ENCODE assay signal across 8 cellular contexts in the genomic region with DNA sequence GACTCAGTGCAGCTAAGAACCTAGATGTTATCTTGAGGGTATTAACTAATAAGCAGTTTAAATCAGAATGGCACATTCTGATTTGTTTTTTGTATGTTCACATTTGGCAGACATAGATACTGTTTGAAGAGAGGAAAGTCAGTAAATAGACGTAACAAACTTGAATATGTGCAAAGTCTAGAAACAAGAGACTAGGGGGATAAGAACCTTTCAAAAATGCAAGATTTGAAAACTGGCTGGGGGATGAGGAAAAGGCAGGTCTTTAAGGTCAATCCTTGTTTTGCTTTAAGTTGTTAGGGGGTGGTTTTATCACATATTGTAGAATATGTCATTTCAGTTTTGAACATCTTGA.
A peak's percentile ranks its signal among the peaks of the same experiment; 100 is the strongest.
DNase-seq lines count a peak whose midpoint lies in the region; ATAC-seq, FAIRE-seq and TF ChIP-seq lines count a peak whose summit lies in the region.
"Not testable (repeated sequence)": the region's sequence is repeated elsewhere in the genome, so short reads cannot be mapped to it uniquely, and the experiment has no call there.

No MANE protein-coding gene starts in this region.

- H3K9me2 ChIP-seq in DOHH2 (replicated peaks; ENCODE audit: control insufficient read depth, low read length): not testable (repeated sequence)

- POLR2A ChIA-PET in WTC11 (lab: Charles Lee); activated naive CD8-positive, alpha-beta T cell treated with anti-CD3 and anti-CD28 coated beads, Interleukin-2, amount 10 ng/mL, durations not matched to agents 7 days and 5 days (lab: Charles Lee): not testable (repeated sequence)
- POLR2A ChIA-PET in HepG2 (lab: Yijun Ruan, JAX): interaction anchor here (1.1 kb wide), 1 partner anchor 136 kb away, joined by 4 read pairs; a partner anchor contains a TSS

- FAIRE-seq in HepG2 (lab: Jason Lieb, UNC): not testable (repeated sequence)

- H2AFZ ChIP-seq in HepG2 (ENCODE audit: low read length): not testable (repeated sequence)

- not testable (repeated sequence) for TF ChIP-seq EP300 in HepG2 (IDR thresholded peaks at IDR 0.05; ENCODE audit: low read depth in 2 of 2, low read length in 2 of 2); HepG2 (CRISPR knock-in tag; IDR thresholded peaks at IDR 0.05; ENCODE audit: borderline replicate concordance)

- not testable (repeated sequence) for H3K9me3 Mint-ChIP-seq in WTC11; activated naive CD8-positive, alpha-beta T cell treated with anti-CD3 and anti-CD28 coated beads, Interleukin-2, amount 10 ng/mL, durations not matched to agents 7 days and 5 days; endothelial cell (ENCODE audit: unreplicated experiment); progenitor cell of endocrine pancreas (ENCODE audit: low read depth)

- not testable (repeated sequence) for H3K36me3 Mint-ChIP-seq in WTC11; activated naive CD8-positive, alpha-beta T cell treated with anti-CD3 and anti-CD28 coated beads, Interleukin-2, amount 10 ng/mL, durations not matched to agents 7 days and 5 days; endothelial cell (ENCODE audit: low read depth, unreplicated experiment); progenitor cell of endocrine pancreas (ENCODE audit: insufficient read depth)

- DNase-seq in NCI-H748 treated with DMSO at 0.1 percent for 48 hours (lab: John Stamatoyannopoulos, UW): peak; percentile 28
- not testable (repeated sequence) for DNase-seq in WTC11 (ENCODE audit: low spot score); activated naive CD8-positive, alpha-beta T cell treated with anti-CD3 and anti-CD28 coated beads, Interleukin-2, amount 10 ng/mL, durations not matched to agents 7 days and 5 days; endothelial cell (ENCODE audit: low spot score); HepG2 (ENCODE audit: low spot score); progenitor cell of endocrine pancreas (ENCODE audit: low spot score, unreplicated experiment); tibial artery

- H3K27me3 Mint-ChIP-seq in WTC11 (ENCODE audit: low read depth): peaks cover 48% of the 10 kb centered on the region
- peaks cover 26% of the 10 kb centered on the region for H3K27me3 Mint-ChIP-seq in activated naive CD8-positive, alpha-beta T cell treated with anti-CD3 and anti-CD28 coated beads, Interleukin-2, amount 10 ng/mL, durations not matched to agents 7 days and 5 days
- H3K27me3 Mint-ChIP-seq in endothelial cell (ENCODE audit: unreplicated experiment): not testable (repeated sequence)
- H3K27me3 Mint-ChIP-seq in progenitor cell of endocrine pancreas: peaks cover 35% of the 10 kb centered on the region

- H3K4me3 Mint-ChIP-seq in WTC11 (peak overlapping the region; percentile 59), endothelial cell (ENCODE audit: unreplicated experiment) (peak overlapping the region; percentile 68), progenitor cell of endocrine pancreas (ENCODE audit: low read depth) (peak overlapping the region; percentile 48)
- peak overlapping the region; percentile 5 for H3K4me3 Mint-ChIP-seq in activated naive CD8-positive, alpha-beta T cell treated with anti-CD3 and anti-CD28 coated beads, Interleukin-2, amount 10 ng/mL, durations not matched to agents 7 days and 5 days

- peaks cover 26% of the 10 kb centered on the region for H3K4me1 ChIP-seq in DOHH2 (ENCODE audit: control insufficient read depth, low read length)
- not testable (repeated sequence) for H3K4me1 ChIP-seq in HepG2 (ENCODE audit: insufficient read depth, low read length)
- peaks cover 0 to 16% (median 6%) of the 10 kb centered on the region in 4 donors for H3K4me1 ChIP-seq in tibial artery

- not testable (repeated sequence) for TF ChIP-seq RAD21 in HepG2 (CRISPR knock-in tag; IDR thresholded peaks at IDR 0.05)

- not testable (repeated sequence) for TF ChIP-seq POLR2A in HepG2 (IDR thresholded peaks at IDR 0.05; ENCODE audit: insufficient read depth in 1 of 2, low read depth in 2 of 2, low read length in 2 of 2)

- not testable (repeated sequence) for H3K4me1 Mint-ChIP-seq in WTC11; activated naive CD8-positive, alpha-beta T cell treated with anti-CD3 and anti-CD28 coated beads, Interleukin-2, amount 10 ng/mL, durations not matched to agents 7 days and 5 days; endothelial cell (ENCODE audit: unreplicated experiment); progenitor cell of endocrine pancreas (ENCODE audit: low read depth)

- H3K27me3 ChIP-seq in DOHH2 (ENCODE audit: control insufficient read depth, low read length); HepG2 (ENCODE audit: control insufficient read depth in 1 of 2, insufficient read depth in 2 of 2, low read length in 2 of 2): not testable (repeated sequence)
- H3K27me3 ChIP-seq in tibial artery: peaks cover 0 to 18% of the 10 kb centered on the region in 2 donors

- not testable (repeated sequence) for ATAC-seq in WTC11; activated naive CD8-positive, alpha-beta T cell treated with anti-CD3 and anti-CD28 coated beads, Interleukin-2, amount 10 ng/mL, durations not matched to agents 7 days and 5 days (ENCODE audit: low read depth); HepG2

- not testable (repeated sequence) for H3K9me3 ChIP-seq in DOHH2 (ENCODE audit: control insufficient read depth, insufficient read depth, low read length); HepG2 (ENCODE audit: low read length); tibial artery

- peak overlapping the region; percentile 97 for H3K4me2 ChIP-seq in DOHH2 (ENCODE audit: low read length)
- H3K4me2 ChIP-seq in HepG2 (ENCODE audit: low read depth, low read length): peak overlapping the region; percentile 80

- H3K4me3 ChIP-seq in DOHH2 (ENCODE audit: low read length) (peak overlapping the region; percentile 89), HepG2 (replicated peaks in 1 of 3; ENCODE audit: insufficient read depth in 1 of 3, low read depth in 2 of 3, low read length in 3 of 3) (peak overlapping the region; percentile 63 to 96 (median 79)), tibial artery (peak overlapping the region; percentile 51)

- not testable (repeated sequence) for H3F3A ChIP-seq in DOHH2 (ENCODE audit: control insufficient read depth, insufficient read depth)

- H3K79me2 ChIP-seq in DOHH2 (ENCODE audit: control insufficient read depth, low read length): peaks cover 42% of the 10 kb centered on the region
- not testable (repeated sequence) for H3K79me2 ChIP-seq in HepG2 (ENCODE audit: insufficient read depth, low read length)

- TF ChIP-seq CTCF in DOHH2 (IDR thresholded peaks at IDR 0.05; ENCODE audit: low read depth, low read length, poor library complexity, severe bottlenecking); WTC11 (IDR thresholded peaks at IDR 0.05); endothelial cell (IDR thresholded peaks at IDR 0.05; ENCODE audit: unreplicated experiment); HepG2 (CRISPR knock-in tag; IDR thresholded peaks at IDR 0.05); progenitor cell of endocrine pancreas (IDR thresholded peaks at IDR 0.05; ENCODE audit: unreplicated experiment); tibial artery (IDR thresholded peaks at IDR 0.05): not testable (repeated sequence)

- not testable (repeated sequence) for H4K20me1 ChIP-seq in DOHH2 (ENCODE audit: control insufficient read depth, insufficient read depth, low read depth, low read length); HepG2 (ENCODE audit: insufficient read depth, low read length)

- H3K9ac ChIP-seq in HepG2 (ENCODE audit: insufficient read depth, low read depth, low read length): peak overlapping the region; percentile 74

- in situ Hi-C loops in HepG2 (cut with HindIII; ENCODE audit: extremely low pct_ligation_motif_present, low pct_unique_long_range_greater_than_20kb): not testable (repeated sequence)

- 5% methylated on average over 1 of the region's 1 CpG for WGBS in HepG2 (ENCODE audit: low lambda C conversion rate)

- CTCF ChIA-PET in WTC11 (lab: Charles Lee) (interaction anchor here (1.2 kb wide), 1 partner anchor 33 kb away, joined by 3 read pairs; no protein-coding TSS in a partner anchor), HepG2 (lab: Yijun Ruan, JAX; ENCODE audit: low intra/inter-chr PET ratio, low total read pairs) (interaction anchor here (1.1 kb wide), 1 partner anchor 112 kb away, joined by 3 read pairs; no protein-coding TSS in a partner anchor)

- H3K27ac ChIP-seq in DOHH2 (ENCODE audit: low read depth, low read length): peak overlapping the region; percentile 85
- not testable (repeated sequence) for H3K27ac ChIP-seq in HepG2 (ENCODE audit: extremely low read length, insufficient read depth, low read length); tibial artery

- H3K27ac Mint-ChIP-seq in WTC11; activated naive CD8-positive, alpha-beta T cell treated with anti-CD3 and anti-CD28 coated beads, Interleukin-2, amount 10 ng/mL, durations not matched to agents 7 days and 5 days; endothelial cell (ENCODE audit: unreplicated experiment): not testable (repeated sequence)
- peak overlapping the region; percentile 61 for H3K27ac Mint-ChIP-seq in progenitor cell of endocrine pancreas

- intact Hi-C loops in HepG2 (cut with micrococcal nuclease; ENCODE audit: unreplicated experiment); tibial artery (cut with DNase I; ENCODE audit: low total_unique reads): not testable (repeated sequence)

- BruUV-seq in HepG2 (replicated peaks; lab: Mats Ljungman, UMichigan): not testable (repeated sequence)

- peaks cover 23% of the 10 kb centered on the region for H3K36me3 ChIP-seq in DOHH2 (ENCODE audit: control insufficient read depth, low read length)
- not testable (repeated sequence) for H3K36me3 ChIP-seq in HepG2 (replicated peaks in 1 of 2; ENCODE audit: control insufficient read depth in 1 of 2, insufficient read depth in 2 of 2, low read length in 2 of 2); tibial artery

TF ChIP-seq in HepG2, 621 proteins besides CTCF, POLR2A, EP300 and RAD21:
- TF ChIP-seq GATAD2A (CRISPR knock-in tag; IDR thresholded peaks at IDR 0.05): 0 out of 2 replicates have a peak, but pooled peaks have one; percentile 16

Comparison
In these comparisons a context has a peak if more than half of its experiments do, and no peak if none do; other contexts are left out.
1. H3K4me3 Mint-ChIP-seq: peak in every context shown above with its lines; median percentile 68 in endothelial cell; 59 in WTC11; 48 in progenitor cell of endocrine pancreas; 5 in activated naive CD8-positive, alpha-beta T cell treated with anti-CD3 and anti-CD28 coated beads, Interleukin-2, amount 10 ng/mL, durations not matched to agents 7 days and 5 days.